Comparison of ENCODE assay signal across 20 cellular contexts in the genomic region with DNA sequence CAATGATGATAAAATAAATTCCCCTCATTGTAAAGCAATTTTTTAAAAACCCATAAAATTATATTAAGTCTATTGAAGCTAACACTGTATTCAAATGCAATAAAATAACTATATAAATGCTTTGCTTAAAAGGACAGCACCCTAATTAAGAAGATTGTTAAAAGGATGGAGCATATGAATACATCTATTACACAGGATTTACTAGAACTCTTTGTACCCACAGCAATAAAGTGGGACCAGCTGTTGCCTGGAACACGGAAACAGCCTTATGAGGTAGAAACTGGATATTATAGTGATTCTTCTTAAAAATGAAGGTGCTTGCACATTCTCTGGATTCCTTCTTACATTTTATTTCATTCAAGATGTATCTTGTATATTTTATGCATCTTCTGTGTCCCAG.
A peak's percentile ranks its signal among the peaks of the same experiment; 100 is the strongest.
DNase-seq lines count a peak whose midpoint lies in the region; ATAC-seq, FAIRE-seq and TF ChIP-seq lines count a peak whose summit lies in the region.
"Had no signal": no experiment of that assay in that cellular context is flagged by ENCODE, and none has a peak within 500 bp of the region (broad histone marks: within the 10 kb centered on the region; RNA-seq: fewer than 3 reads in every experiment).

No MANE protein-coding gene starts in this region.

- ATAC-seq in left cardiac atrium (no peak), K562 (no peak)
- ATAC-seq: A549 had no signal

- H3K36me3 ChIP-seq in right atrium auricular region (no peaks in the 10 kb centered on the region), K562 (ENCODE audit: control insufficient read depth, insufficient read depth, low read length) (no peaks in the 10 kb centered on the region), subcutaneous abdominal adipose tissue (ENCODE audit: control insufficient read depth in 5 of 5, insufficient read depth in 5 of 5, low read length in 5 of 5) (no peaks in the 10 kb centered on the region)

- H3K4me2 ChIP-seq in K562 (ENCODE audit: insufficient read depth, low read length) = no peak overlapping the region
- H3K4me2 ChIP-seq: A549 had no signal

- FAIRE-seq in K562 (lab: Jason Lieb, UNC) = no peak
- FAIRE-seq: A549, RCC 7860 had no signal

- 56% methylated on average over 1 of the region's 1 CpG for WGBS in K562 (ENCODE audit: insufficient coverage, low coverage, missing lambda C conversion rate)

- H3K27ac ChIP-seq in right atrium auricular region = peak overlapping the region; percentile 14 to 46
- no peak overlapping the region for H3K27ac ChIP-seq in K562 (ENCODE audit: extremely low read depth, low read depth, low read length)
- H3K27ac ChIP-seq in subcutaneous abdominal adipose tissue (ENCODE audit: low read depth, low read length) = peak overlapping the region; percentile 42
- H3K27ac ChIP-seq: A549 had no signal

- DNase-seq in right atrium auricular region (ENCODE audit: low spot score) = no peak
- DNase-seq in left cardiac atrium = no peak
- no peak for DNase-seq in K562 (ENCODE audit: extremely low read depth in 1 of 4, low spot score in 3 of 4)
- DNase-seq in effector CD8-positive, alpha-beta T cell (lab: John Stamatoyannopoulos, UW) = no peak
- DNase-seq in NCI-H2029 treated with DMSO at 0.1 percent for 48 hours (lab: John Stamatoyannopoulos, UW) = no peak
- DNase-seq in activated T-helper 1 cell treated with anti-CD3 and anti-CD28 coated beads, Interleukin-12 subunit alpha, Interleukin-12 subunit beta, Interleukin-2, Interleukin-4 antibody, amounts not matched to agents 30 ng/mL and 10 ng/mL and 1 ng/mL, durations not matched to agents 14 hours and 24 hours and 36 hours (ENCODE audit: low spot score) = no peak
- DNase-seq: EL, GF-D8, Kasumi-1, MM.1S, NCI-H1048, NCI-H2107, NCI-H2227 treated with DMSO at 0.1 percent for 48 hours, NCI-H82, OCI-M1 had no signal

- no peaks in the 10 kb centered on the region for H3K4me1 Mint-ChIP-seq in activated T-helper 1 cell treated with anti-CD3 and anti-CD28 coated beads, Interleukin-12 subunit alpha, Interleukin-12 subunit beta, Interleukin-2, Interleukin-4 antibody, amounts not matched to agents 30 ng/mL and 10 ng/mL and 1 ng/mL, durations not matched to agents 14 hours and 24 hours and 36 hours (ENCODE audit: low read depth)
- H3K4me1 Mint-ChIP-seq: B cell had no signal

- no peak overlapping the region for H3K4me3 Mint-ChIP-seq in activated T-helper 1 cell treated with anti-CD3 and anti-CD28 coated beads, Interleukin-12 subunit alpha, Interleukin-12 subunit beta, Interleukin-2, Interleukin-4 antibody, amounts not matched to agents 30 ng/mL and 10 ng/mL and 1 ng/mL, durations not matched to agents 14 hours and 24 hours and 36 hours
- H3K4me3 Mint-ChIP-seq: B cell, CD14-positive monocyte had no signal

- BruUV-seq in K562 (replicated peaks; lab: Mats Ljungman, UMichigan) = no TSS peak

- H3K79me2 ChIP-seq in K562 (ENCODE audit: control insufficient read depth, insufficient read depth, low read length) = no peaks in the 10 kb centered on the region

- peaks cover 12% of the 10 kb centered on the region for H3K27me3 Mint-ChIP-seq in activated T-helper 1 cell treated with anti-CD3 and anti-CD28 coated beads, Interleukin-12 subunit alpha, Interleukin-12 subunit beta, Interleukin-2, Interleukin-4 antibody, amounts not matched to agents 30 ng/mL and 10 ng/mL and 1 ng/mL, durations not matched to agents 14 hours and 24 hours and 36 hours (ENCODE audit: insufficient read depth)

- H3K9me3 ChIP-seq in right atrium auricular region = no peaks in the 10 kb centered on the region
- no peaks in the 10 kb centered on the region for H3K9me3 ChIP-seq in K562 (replicated peaks; ENCODE audit: control insufficient read depth, insufficient read depth, low read depth, low read length)
- no peaks in the 10 kb centered on the region for H3K9me3 ChIP-seq in subcutaneous abdominal adipose tissue (ENCODE audit: control insufficient read depth in 5 of 5, low read length in 5 of 5)
- H3K9me3 ChIP-seq: A549 had no signal

- no peak for TF ChIP-seq RAD21 in K562 (CRISPR knock-in tag; conservative IDR thresholded peaks at IDR 0.05 in 1 of 2, IDR thresholded peaks at IDR 0.05 in 1 of 2)

- H3K4me1 ChIP-seq in right atrium auricular region (peaks cover 0 to 24% of the 10 kb centered on the region in 2 donors), K562 (replicated peaks in 1 of 2; ENCODE audit: control insufficient read depth in 2 of 2, insufficient read depth in 2 of 2, low read length in 2 of 2) (no peaks in the 10 kb centered on the region; a peak in 3 of 5 replicates), subcutaneous abdominal adipose tissue (ENCODE audit: control insufficient read depth in 5 of 5, insufficient read depth in 5 of 5, low read length in 5 of 5) (peaks cover 0 to 27% (median 21%) of the 10 kb centered on the region in 5 donors)

- no peaks in the 10 kb centered on the region for H3K36me3 Mint-ChIP-seq in activated T-helper 1 cell treated with anti-CD3 and anti-CD28 coated beads, Interleukin-12 subunit alpha, Interleukin-12 subunit beta, Interleukin-2, Interleukin-4 antibody, amounts not matched to agents 30 ng/mL and 10 ng/mL and 1 ng/mL, durations not matched to agents 14 hours and 24 hours and 36 hours (ENCODE audit: low read depth)
- H3K36me3 Mint-ChIP-seq: CD14-positive monocyte had no signal

- CTCF ChIA-PET in K562 (lab: Yijun Ruan, JAX; ENCODE audit: low intra/inter-chr PET ratio) = no interaction called here

- H3K9me3 Mint-ChIP-seq in activated T-helper 1 cell treated with anti-CD3 and anti-CD28 coated beads, Interleukin-12 subunit alpha, Interleukin-12 subunit beta, Interleukin-2, Interleukin-4 antibody, amounts not matched to agents 30 ng/mL and 10 ng/mL and 1 ng/mL, durations not matched to agents 14 hours and 24 hours and 36 hours = no peaks in the 10 kb centered on the region
- H3K9me3 Mint-ChIP-seq: CD14-positive monocyte had no signal

- H3K9ac ChIP-seq in K562 (ENCODE audit: insufficient read depth in 1 of 2, low read depth in 2 of 2, low read length in 2 of 2) (no peak overlapping the region), subcutaneous abdominal adipose tissue (ENCODE audit: low read length in 5 of 5) (no peak overlapping the region)

- TF ChIP-seq EP300 in K562 (IDR thresholded peaks at IDR 0.05; ENCODE audit: low read length) = no peak

- H3K27me3 ChIP-seq in right atrium auricular region (no peaks in the 10 kb centered on the region), K562 (ENCODE audit: control insufficient read depth in 2 of 2, insufficient read depth in 2 of 2, low read length in 2 of 2) (no peaks in the 10 kb centered on the region), subcutaneous abdominal adipose tissue (ENCODE audit: control insufficient read depth in 5 of 5, insufficient read depth in 4 of 5, low read length in 5 of 5) (no peaks in the 10 kb centered on the region)

- no peak for TF ChIP-seq CTCF in right atrium auricular region (IDR thresholded peaks at IDR 0.05)
- no peak for TF ChIP-seq CTCF in K562 (IDR thresholded peaks at IDR 0.05 in 2 of 3, conservative IDR thresholded peaks at IDR 0.05 in 1 of 3; ENCODE audit: insufficient read depth in 2 of 3, low read depth in 1 of 3, low read length in 3 of 3)

- no peaks in the 10 kb centered on the region for H4K20me1 ChIP-seq in K562 (replicated peaks; ENCODE audit: control insufficient read depth, insufficient read depth, low read length)

- H3K4me3 ChIP-seq in right atrium auricular region = no peak overlapping the region
- H3K4me3 ChIP-seq in K562 = no peak overlapping the region
- H3K4me3 ChIP-seq in subcutaneous abdominal adipose tissue (ENCODE audit: low read depth in 1 of 5, low read length in 5 of 5) = no peak overlapping the region
- H3K4me3 ChIP-seq: A549 had no signal

- in situ Hi-C loops in K562 (cut with MboI) = no loop called here

- POLR2A ChIA-PET in K562 (lab: Yijun Ruan, JAX) = interaction anchor here (0.9 to 1.4 kb wide), 2 partner anchors 302 to 307 kb away, joined by 4 read pairs; no protein-coding TSS in a partner anchor

- H3K9me1 ChIP-seq in K562 (ENCODE audit: control insufficient read depth, insufficient read depth, low read length) = no peaks in the 10 kb centered on the region

- H3K27ac Mint-ChIP-seq in activated T-helper 1 cell treated with anti-CD3 and anti-CD28 coated beads, Interleukin-12 subunit alpha, Interleukin-12 subunit beta, Interleukin-2, Interleukin-4 antibody, amounts not matched to agents 30 ng/mL and 10 ng/mL and 1 ng/mL, durations not matched to agents 14 hours and 24 hours and 36 hours = no peak overlapping the region
- H3K27ac Mint-ChIP-seq: B cell, CD14-positive monocyte had no signal

- no peak for TF ChIP-seq POLR2A in K562 (conservative IDR thresholded peaks at IDR 0.05)

- H2AFZ ChIP-seq in K562 (ENCODE audit: low read depth, low read length) = 0 out of 2 replicates have a peak overlapping the region, but pooled peaks have one; percentile 57

- intact Hi-C loops in left cardiac atrium (cut with DNase I) = no loop called here
- intact Hi-C loops in K562 (cut with micrococcal nuclease) = no loop called here
- intact Hi-C loops in activated T-helper 1 cell treated with anti-CD3 and anti-CD28 coated beads, Interleukin-12 subunit alpha, Interleukin-12 subunit beta, Interleukin-2, Interleukin-4 antibody, amounts not matched to agents 30 ng/mL and 10 ng/mL and 1 ng/mL, durations not matched to agents 14 hours and 24 hours and 36 hours (cut with micrococcal nuclease) = no loop called here

TF ChIP-seq in K562, 482 proteins besides CTCF, POLR2A, EP300 and RAD21:
- TF ChIP-seq KHSRP (IDR thresholded peaks at IDR 0.05) = no peak
- no peak for TF ChIP-seq MBD2 (IDR thresholded peaks at IDR 0.05; ENCODE audit: borderline replicate concordance, low read depth)
- no peak for TF ChIP-seq TBP (optimal IDR thresholded peaks at IDR 0.05; ENCODE audit: low read depth, low read length)
- no peak for TF ChIP-seq NR2C1 (IDR thresholded peaks at IDR 0.05)
- no peak for TF ChIP-seq NR2C1 (tag; IDR thresholded peaks at IDR 0.05)
- no peak for TF ChIP-seq STAT5A (IDR thresholded peaks at IDR 0.05; ENCODE audit: borderline replicate concordance, low read length)
- no peak for TF ChIP-seq ZNF165 (CRISPR knock-in tag; IDR thresholded peaks at IDR 0.05; ENCODE audit: borderline replicate concordance)
- no peak for TF ChIP-seq HLTF (IDR thresholded peaks at IDR 0.05)
- TF ChIP-seq ZNF696 (CRISPR knock-in tag; conservative IDR thresholded peaks at IDR 0.05) = no peak
- no peak for TF ChIP-seq ZNF184 (CRISPR knock-in tag; IDR thresholded peaks at IDR 0.05)
- TF ChIP-seq TSC22D4 (tag; IDR thresholded peaks at IDR 0.05) = no peak
